In the genomic region with DNA sequence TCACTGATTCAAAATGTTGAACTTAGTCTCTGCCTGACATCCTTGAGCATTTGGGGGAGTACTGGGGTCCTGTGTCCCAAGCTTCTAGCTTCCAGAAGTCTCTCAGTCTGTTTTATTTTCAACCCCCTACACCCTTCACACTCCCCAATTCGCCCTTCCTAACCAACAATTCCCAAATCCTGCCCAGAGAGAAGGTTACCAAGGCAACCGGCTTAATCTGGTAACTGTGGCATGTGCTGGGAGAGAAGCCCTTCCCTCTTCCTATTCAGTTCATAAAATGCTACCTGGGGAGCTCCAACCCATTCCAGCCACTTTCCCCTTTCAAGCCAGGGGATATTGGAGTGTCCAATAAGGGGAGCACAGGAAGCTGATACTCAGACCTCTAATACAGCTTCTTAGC, we compare ENCODE assay signal across 20 cellular contexts. TPM values are rescaled to one million over a fixed set of nuclear protein-coding genes. Genes with fewer than 3 reads are reported as not detected.
DNase-seq lines count a peak whose midpoint lies in the region; ATAC-seq and TF ChIP-seq lines count a peak whose summit lies in the region.
"Had no signal": no experiment of that assay in that cellular context is flagged by ENCODE, and none has a peak within 500 bp of the region (broad histone marks: within the 10 kb centered on the region; RNA-seq: fewer than 3 reads in every experiment).

No MANE protein-coding gene starts in this region.

- peaks cover 20% of the 10 kb centered on the region for H3K4me1 Mint-ChIP-seq in neural crest cell
- peaks cover 7 to 11% of the 10 kb centered on the region in 2 donors for H3K4me1 Mint-ChIP-seq in natural killer cell treated with Interleukin-12 subunit alpha and Interleukin-12 subunit beta and Interleukin-15 and Interleukin-18, amount 100 ng/mL, for 72 hours (ENCODE audit: low read depth in 2 of 2)

- peaks cover 13% of the 10 kb centered on the region for H3K36me3 Mint-ChIP-seq in neural crest cell (ENCODE audit: low read depth)
- H3K36me3 Mint-ChIP-seq in natural killer cell treated with Interleukin-12 subunit alpha and Interleukin-12 subunit beta and Interleukin-15 and Interleukin-18, amount 100 ng/mL, for 72 hours: peaks cover 5% of the 10 kb centered on the region

- peak overlapping the region; percentile 29 for H3K4me3 Mint-ChIP-seq in neural crest cell
- H3K4me3 Mint-ChIP-seq in natural killer cell treated with Interleukin-12 subunit alpha and Interleukin-12 subunit beta and Interleukin-15 and Interleukin-18, amount 100 ng/mL, for 72 hours: no peak overlapping the region
- H3K4me3 Mint-ChIP-seq: activated naive CD4-positive, alpha-beta T cell treated with anti-CD3 and anti-CD28 coated beads for 36 hours had no signal

- no peak overlapping the region for H3K27ac Mint-ChIP-seq in neural crest cell (ENCODE audit: unreplicated experiment)
- no peak overlapping the region for H3K27ac Mint-ChIP-seq in natural killer cell treated with Interleukin-12 subunit alpha and Interleukin-12 subunit beta and Interleukin-15 and Interleukin-18, amount 100 ng/mL, for 72 hours
- H3K27ac Mint-ChIP-seq: activated naive CD4-positive, alpha-beta T cell treated with anti-CD3 and anti-CD28 coated beads for 36 hours; T-cell had no signal

- no peak for TF ChIP-seq CTCF in neural crest cell (conservative IDR thresholded peaks at IDR 0.05)
- TF ChIP-seq CTCF in upper lobe of left lung (IDR thresholded peaks at IDR 0.05): no peak

- DNase-seq in NCI-H82 (lab: John Stamatoyannopoulos, UW) (peak; percentile 35), NCI-H82 treated with DMSO at 0.1 percent for 48 hours (lab: John Stamatoyannopoulos, UW; ENCODE audit: unreplicated experiment) (no peak), neural crest cell (ENCODE audit: low read depth, low spot score) (no peak), upper lobe of left lung (no peak)
- DNase-seq in natural killer cell treated with Interleukin-12 subunit alpha and Interleukin-12 subunit beta and Interleukin-15 and Interleukin-18, amount 100 ng/mL, for 72 hours (ENCODE audit: low spot score): no peak
- DNase-seq: activated naive CD4-positive, alpha-beta T cell treated with anti-CD3 and anti-CD28 coated beads for 36 hours; activated T-cell treated with anti-CD3 and anti-CD28 coated beads for 4 hours; C1 segment of cervical spinal cord; GF-D8; heart right ventricle; immature natural killer cell; naive thymus-derived CD8-positive, alpha-beta T cell; NCI-H1930; SHP77; stimulated activated CD4-positive, alpha-beta T cell treated with anti-CD3 and anti-CD28 coated beads, Interleukin-2, amount 100 ng/mL, for 48 hours; T-cell had no signal

- no peak overlapping the region for H3K4me3 ChIP-seq in upper lobe of left lung
- H3K4me3 ChIP-seq: ascending aorta, heart right ventricle had no signal

- H3K9me3 Mint-ChIP-seq in neural crest cell: no peaks in the 10 kb centered on the region
- no peaks in the 10 kb centered on the region for H3K9me3 Mint-ChIP-seq in natural killer cell treated with Interleukin-12 subunit alpha and Interleukin-12 subunit beta and Interleukin-15 and Interleukin-18, amount 100 ng/mL, for 72 hours
- H3K9me3 Mint-ChIP-seq: activated naive CD4-positive, alpha-beta T cell treated with anti-CD3 and anti-CD28 coated beads for 36 hours; immature natural killer cell; naive thymus-derived CD8-positive, alpha-beta T cell; T-cell had no signal

- 87 to 95% methylated on average over 2 of the region's 2 CpGs for WGBS in upper lobe of left lung, 2 donors

- TF ChIP-seq POLR2A in upper lobe of left lung (IDR thresholded peaks at IDR 0.05): no peak

- H3K4me1 ChIP-seq in upper lobe of left lung: peaks cover 14 to 21% (median 17%) of the 10 kb centered on the region in 4 donors

- ATAC-seq in upper lobe of left lung (ENCODE audit: low FRiP score in 2 of 2) (no peak), GM19324 (IDR thresholded peaks at IDR 0.05; ENCODE audit: low FRiP score, unreplicated experiment) (no peak), GM18867 (IDR thresholded peaks at IDR 0.05; ENCODE audit: unreplicated experiment) (no peak)
- ATAC-seq in natural killer cell treated with Interleukin-12 subunit alpha and Interleukin-12 subunit beta and Interleukin-15 and Interleukin-18, amount 100 ng/mL, for 72 hours: no peak
- ATAC-seq: heart right ventricle; naive thymus-derived CD8-positive, alpha-beta T cell; T-cell had no signal

- peaks cover 0 to 46% (median 21%) of the 10 kb centered on the region in 4 donors for H3K36me3 ChIP-seq in upper lobe of left lung

- no peak for TF ChIP-seq EP300 in upper lobe of left lung (IDR thresholded peaks at IDR 0.05)

- H3K9me3 ChIP-seq in upper lobe of left lung: no peaks in the 10 kb centered on the region
- H3K9me3 ChIP-seq: ascending aorta, heart right ventricle had no signal

- no peaks in the 10 kb centered on the region for H3K27me3 ChIP-seq in upper lobe of left lung
- H3K27me3 ChIP-seq: ascending aorta had no signal

- H3K27ac ChIP-seq in cingulate gyrus (ENCODE audit: low read depth, low read length) (peak overlapping the region; percentile 61), upper lobe of left lung (peak overlapping the region; percentile 19 to 74 (median 46))
- H3K27ac ChIP-seq: ascending aorta, heart right ventricle had no signal

- H3K27me3 Mint-ChIP-seq in neural crest cell (ENCODE audit: low read depth): no peaks in the 10 kb centered on the region
- peaks cover 0 to 2% of the 10 kb centered on the region in 2 donors for H3K27me3 Mint-ChIP-seq in natural killer cell treated with Interleukin-12 subunit alpha and Interleukin-12 subunit beta and Interleukin-15 and Interleukin-18, amount 100 ng/mL, for 72 hours
- H3K27me3 Mint-ChIP-seq: naive thymus-derived CD8-positive, alpha-beta T cell; T-cell had no signal

RNA-seq across cellular contexts. Expression of a gene that starts 1.3 kb away (rescaled TPM):
- 23.3 and 24.1 TPM in 2 replicates for total RNA-seq in neural crest cell
- 10 to 100 TPM in 4 of 6 donors, 1 to 10 TPM in 2; 7.6 to 44.0 (median 13.5) TPM for total RNA-seq in upper lobe of left lung
- total RNA-seq in natural killer cell treated with Interleukin-12 subunit alpha and Interleukin-12 subunit beta and Interleukin-15 and Interleukin-18, amount 100 ng/mL, for 72 hours: 10 to 100 TPM in 1 of 2 donors, 1 to 10 TPM in 1; 5.9 to 17.2 TPM

RNA-seq across cellular contexts. Expression of a gene that starts 35.6 kb away (rescaled TPM):
- total RNA-seq in neural crest cell (130 and 138 TPM in 2 replicates), upper lobe of left lung (100 to 1,000 TPM in 2 of 6 donors, 10 to 100 TPM in 4; 52.2 to 141 (median 75.0) TPM)
- total RNA-seq in natural killer cell treated with Interleukin-12 subunit alpha and Interleukin-12 subunit beta and Interleukin-15 and Interleukin-18, amount 100 ng/mL, for 72 hours: 100 to 1,000 TPM in 1 of 2 donors, 10 to 100 TPM in 1; 83.1 to 101 TPM

RNA-seq across cellular contexts. Expression of a gene that starts 43.2 kb away (rescaled TPM):
- total RNA-seq in neural crest cell: 28.7 and 30.2 TPM in 2 replicates
- total RNA-seq in upper lobe of left lung: 10 to 100 TPM; 19.9 to 39.8 (median 26.2) TPM
- 10 to 100 TPM; 32.4 to 34.6 TPM for total RNA-seq in natural killer cell treated with Interleukin-12 subunit alpha and Interleukin-12 subunit beta and Interleukin-15 and Interleukin-18, amount 100 ng/mL, for 72 hours

RNA-seq across cellular contexts. Expression of a gene that starts 54.2 kb away (rescaled TPM):
- 147 and 153 TPM in 2 replicates for total RNA-seq in neural crest cell
- total RNA-seq in upper lobe of left lung: 100 to 1,000 TPM in 3 of 6 donors, 10 to 100 TPM in 3; 57.6 to 240 (median 97.0) TPM
- 100 to 1,000 TPM in 1 of 2 donors, 10 to 100 TPM in 1; 79.8 to 102 TPM for total RNA-seq in natural killer cell treated with Interleukin-12 subunit alpha and Interleukin-12 subunit beta and Interleukin-15 and Interleukin-18, amount 100 ng/mL, for 72 hours
